Comparison of ENCODE assay signal across 10 cellular contexts in genomic region chrX:152832520-152832919, GRCh38. TPM values are rescaled to one million over a fixed set of nuclear protein-coding genes. Genes with fewer than 3 reads are reported as not detected.
DNase-seq lines count a peak whose midpoint lies in the region; ATAC-seq and TF ChIP-seq lines count a peak whose summit lies in the region.
"Had no signal": no experiment of that assay in that cellular context is flagged by ENCODE, and none has a peak within 500 bp of the region (broad histone marks: within the 10 kb centered on the region; RNA-seq: fewer than 3 reads in every experiment).

No MANE protein-coding gene starts in this region.

- no peak for ATAC-seq in activated T-cell treated with anti-CD3 and anti-CD28 coated beads, Interleukin-2, amount 50 U/mL, for 4 hours
- ATAC-seq in HG03159 (IDR thresholded peaks at IDR 0.05; ENCODE audit: unreplicated experiment), result no peak

- H3K4me1 ChIP-seq in PC-9 (replicated peaks; ENCODE audit: insufficient read depth), result peaks cover 24% of the 10 kb centered on the region
- no peaks in the 10 kb centered on the region for H3K4me1 ChIP-seq in endodermal cell (ENCODE audit: control insufficient read depth, insufficient read depth, low read length)

- TF ChIP-seq CTCF in PC-9 (conservative IDR thresholded peaks at IDR 0.05), result no peak
- TF ChIP-seq CTCF in endodermal cell (conservative IDR thresholded peaks at IDR 0.05), result no peak
- no peak for TF ChIP-seq CTCF in osteocyte (IDR thresholded peaks at IDR 0.05)

- peaks cover 20% of the 10 kb centered on the region for H3K4me1 Mint-ChIP-seq in activated T-cell treated with anti-CD3 and anti-CD28 coated beads, Interleukin-2, amount 50 U/mL, for 4 hours (ENCODE audit: low read depth)
- no peaks in the 10 kb centered on the region for H3K4me1 Mint-ChIP-seq in endodermal cell
- H3K4me1 Mint-ChIP-seq in osteocyte (ENCODE audit: unreplicated experiment), result peaks cover 18% of the 10 kb centered on the region

- H3K36me3 Mint-ChIP-seq in activated T-cell treated with anti-CD3 and anti-CD28 coated beads, Interleukin-2, amount 50 U/mL, for 4 hours (ENCODE audit: insufficient read depth), result peaks cover 7% of the 10 kb centered on the region
- peaks cover 47% of the 10 kb centered on the region for H3K36me3 Mint-ChIP-seq in endodermal cell (ENCODE audit: low read depth)
- H3K36me3 Mint-ChIP-seq in osteocyte (ENCODE audit: unreplicated experiment), result peaks cover 2% of the 10 kb centered on the region

- 97 to 100% methylated on average over 3 to 5 of the region's 5 CpGs for WGBS in endodermal cell (ENCODE audit: insufficient coverage in 1 of 2, insufficient read length in 1 of 2), 2 experiments

- no peaks in the 10 kb centered on the region for H3K27me3 ChIP-seq in PC-9 (ENCODE audit: insufficient read depth, low read depth)
- H3K27me3 ChIP-seq in endodermal cell (ENCODE audit: control insufficient read depth, insufficient read depth, low read length, poor library complexity, severe bottlenecking), result no peaks in the 10 kb centered on the region

- no peaks in the 10 kb centered on the region for H3K9me2 ChIP-seq in PC-9 (ENCODE audit: insufficient read depth)

- no TSS peak for BruUV-seq in PC-9 (replicated peaks; lab: Mats Ljungman, UMichigan)

- H2AFZ ChIP-seq in PC-9, result no peak overlapping the region

- no peaks in the 10 kb centered on the region; the same call in 1 of the 2 replicates for H3K9me3 ChIP-seq in PC-9 (ENCODE audit: insufficient read depth, low read depth)
- H3K9me3 ChIP-seq in endodermal cell (ENCODE audit: control insufficient read depth, low read length), result no peaks in the 10 kb centered on the region

- H3K27me3 Mint-ChIP-seq in activated T-cell treated with anti-CD3 and anti-CD28 coated beads, Interleukin-2, amount 50 U/mL, for 4 hours (ENCODE audit: low read depth), result no peaks in the 10 kb centered on the region
- no peaks in the 10 kb centered on the region for H3K27me3 Mint-ChIP-seq in endodermal cell (ENCODE audit: insufficient read depth)
- no peaks in the 10 kb centered on the region for H3K27me3 Mint-ChIP-seq in osteocyte (ENCODE audit: unreplicated experiment)

- no peak overlapping the region for H3K9ac ChIP-seq in endodermal cell (ENCODE audit: extremely low read depth, low read length, poor library complexity, severe bottlenecking)

- H3K9me3 Mint-ChIP-seq in activated T-cell treated with anti-CD3 and anti-CD28 coated beads, Interleukin-2, amount 50 U/mL, for 4 hours, result no peaks in the 10 kb centered on the region
- peaks cover 81% of the 10 kb centered on the region for H3K9me3 Mint-ChIP-seq in endodermal cell
- no peaks in the 10 kb centered on the region for H3K9me3 Mint-ChIP-seq in osteocyte (ENCODE audit: unreplicated experiment)

- peaks cover 75% of the 10 kb centered on the region for H3K79me2 ChIP-seq in PC-9 (ENCODE audit: low read depth)

- intact Hi-C loops in PC-9 (cut with micrococcal nuclease; ENCODE audit: unreplicated experiment), result no loop called here

- peak overlapping the region; percentile 84 for H3K4me2 ChIP-seq in PC-9

- CTCF ChIA-PET in PC-9 (lab: Charles Lee), result no interaction called here

- H3K4me3 Mint-ChIP-seq in activated T-cell treated with anti-CD3 and anti-CD28 coated beads, Interleukin-2, amount 50 U/mL, for 4 hours, result peak overlapping the region; percentile 90
- peak overlapping the region; percentile 91 for H3K4me3 Mint-ChIP-seq in endodermal cell
- H3K4me3 Mint-ChIP-seq in osteocyte (ENCODE audit: unreplicated experiment), result peak overlapping the region; percentile 94

- DNase-seq in activated T-cell treated with anti-CD3 and anti-CD28 coated beads, Interleukin-2, amount 50 U/mL, for 4 hours, result no peak
- DNase-seq in activated T-cell treated with anti-CD3 and anti-CD28 coated beads for 4 hours, result no peak
- DNase-seq in PC-9, result no peak
- peak; percentile 13 for DNase-seq in endodermal cell
- DNase-seq in osteocyte (ENCODE audit: extremely low spot score, unreplicated experiment), result no peak
- no peak for DNase-seq in Kasumi-1 (lab: John Stamatoyannopoulos, UW)
- no peak for DNase-seq in effector CD4-positive, alpha-beta T cell
- DNase-seq: effector CD8-positive, alpha-beta T cell; hypothalamus had no signal

- peaks cover 48% of the 10 kb centered on the region; the same call in 1 of the 2 replicates for H3K36me3 ChIP-seq in PC-9 (ENCODE audit: low read depth)
- peaks cover 17% of the 10 kb centered on the region for H3K36me3 ChIP-seq in endodermal cell (ENCODE audit: control insufficient read depth, insufficient read depth, low read length)

- no peaks in the 10 kb centered on the region for H3F3A ChIP-seq in PC-9 (ENCODE audit: insufficient read depth, low read depth)

- H3K27ac ChIP-seq in PC-9 (no peak overlapping the region), endodermal cell (ENCODE audit: low read depth, low read length) (no peak overlapping the region)

- H3K27ac Mint-ChIP-seq in endodermal cell (no peak overlapping the region), osteocyte (ENCODE audit: unreplicated experiment) (no peak overlapping the region)

- no peak overlapping the region for H3K4me3 ChIP-seq in PC-9
- peak overlapping the region; percentile 92 for H3K4me3 ChIP-seq in endodermal cell (ENCODE audit: low read length)

- POLR2A ChIA-PET in PC-9 (lab: Charles Lee; ENCODE audit: unreplicated experiment), result interaction anchor here (0.5 to 0.8 kb wide), 3 partner anchors 69 to 1278 kb away, joined by 4 to 5 read pairs (median 5); no protein-coding TSS in a partner anchor

- peaks cover 8% of the 10 kb centered on the region; the same call in 1 of the 2 replicates for H4K20me1 ChIP-seq in PC-9 (ENCODE audit: insufficient read depth)

RNA-seq across cellular contexts. Expression of gene NSDHL, which starts 1.7 kb away (rescaled TPM):
- 10 to 100 TPM; 18.3 to 21.4 (median 18.7) TPM for total RNA-seq in activated T-cell treated with anti-CD3 and anti-CD28 coated beads, Interleukin-2, amount 50 U/mL, for 4 hours
- total RNA-seq in PC-9 (2021) (40.9 and 55.1 TPM in 2 replicates), endodermal cell (10 to 100 TPM; 25.8 to 34.8 TPM), osteocyte (14.1 and 14.7 TPM in 2 replicates)
- 42.1 TPM for polyA plus RNA-seq in endodermal cell (2013, experiment 1 of 2)
- polyA plus RNA-seq in endodermal cell (2013, experiment 2 of 2), result 39.3 TPM

RNA-seq across cellular contexts. Expression of gene CETN2, which starts 2.0 kb away (rescaled TPM):
- 1 to 10 TPM; 8.6 to 9.8 (median 9.6) TPM for total RNA-seq in activated T-cell treated with anti-CD3 and anti-CD28 coated beads, Interleukin-2, amount 50 U/mL, for 4 hours
- total RNA-seq in PC-9 (2021) (66.9 and 78.6 TPM in 2 replicates), endodermal cell (10 to 100 TPM; 44.1 to 54.3 TPM), osteocyte (32.0 and 34.8 TPM in 2 replicates)
- 76.6 TPM for polyA plus RNA-seq in endodermal cell (2013, experiment 1 of 2)
- 74.4 TPM for polyA plus RNA-seq in endodermal cell (2013, experiment 2 of 2)
